35 cellular contexts compared by ENCODE assay signal in genomic region chr2:88303865-88304264, GRCh38.
DNase-seq lines count a peak whose midpoint lies in the region; ATAC-seq, FAIRE-seq and TF ChIP-seq lines count a peak whose summit lies in the region.
"Had no signal": no experiment of that assay in that cellular context is flagged by ENCODE, and none has a peak within 500 bp of the region (broad histone marks: within the 10 kb centered on the region; RNA-seq: fewer than 3 reads in every experiment).

No MANE protein-coding gene starts in this region.

- no peak overlapping the region for H2AFZ ChIP-seq in HepG2 (ENCODE audit: low read length)

- TF ChIP-seq EP300 in HepG2 (IDR thresholded peaks at IDR 0.05; ENCODE audit: low read depth in 2 of 2, low read length in 2 of 2) (no peak), HepG2 (CRISPR knock-in tag; IDR thresholded peaks at IDR 0.05; ENCODE audit: borderline replicate concordance) (no peak)

- no peaks in the 10 kb centered on the region for H3K4me1 ChIP-seq in HepG2 (ENCODE audit: insufficient read depth, low read length)
- no peaks in the 10 kb centered on the region for H3K4me1 ChIP-seq in right lobe of liver
- H3K4me1 ChIP-seq in HEK293 (ENCODE audit: control insufficient read depth, insufficient read depth, low read length): no peaks in the 10 kb centered on the region
- H3K4me1 ChIP-seq: A549; BE2C; BLaER1; BLaER1 treated with 17β-estradiol and CSF1 and Interleukin-3, amounts not matched to agents 10 nM and 100 nM; Caco-2 had no signal

- POLR2A ChIA-PET in HepG2 (lab: Yijun Ruan, JAX) (no interaction called here), HEK293 (lab: Yijun Ruan, JAX) (no interaction called here)

- peaks cover 17% of the 10 kb centered on the region for H3K27me3 Mint-ChIP-seq in activated T-cell treated with anti-CD3 and anti-CD28 coated beads, Interleukin-2, amount 50 U/mL, for 72 hours (ENCODE audit: low read depth)

- no TSS peak for BruUV-seq in HepG2 (replicated peaks; lab: Mats Ljungman, UMichigan)

- TF ChIP-seq RAD21 in HepG2 (CRISPR knock-in tag; IDR thresholded peaks at IDR 0.05): no peak

- CTCF ChIA-PET in HepG2 (lab: Yijun Ruan, JAX; ENCODE audit: low intra/inter-chr PET ratio, low total read pairs): interaction anchor here (5.2 kb wide), 1 partner anchor 114 kb away, joined by 111 read pairs; no protein-coding TSS in a partner anchor
- CTCF ChIA-PET in HEK293 (lab: Yijun Ruan, JAX): interaction anchor here (0.6 to 0.9 kb wide), 2 partner anchors 40 to 243 kb away, joined by 3 to 5 read pairs; no protein-coding TSS in a partner anchor

- no peaks in the 10 kb centered on the region; a peak in 1 of 5 replicates for H3K27me3 ChIP-seq in HepG2 (ENCODE audit: control insufficient read depth in 1 of 2, insufficient read depth in 2 of 2, low read length in 2 of 2)
- no peaks in the 10 kb centered on the region for H3K27me3 ChIP-seq in right lobe of liver
- H3K27me3 ChIP-seq: BE2C; BLaER1; BLaER1 treated with 17β-estradiol and CSF1 and Interleukin-3, amounts not matched to agents 10 nM and 100 nM had no signal

- H3K4me3 ChIP-seq in HepG2 (replicated peaks in 1 of 3; ENCODE audit: insufficient read depth in 1 of 3, low read depth in 2 of 3, low read length in 3 of 3) (no peak overlapping the region), right lobe of liver (no peak overlapping the region), HEK293 (ENCODE audit: low read depth, low read length) (no peak overlapping the region)
- H3K4me3 ChIP-seq: A549; BLaER1; BLaER1 treated with 17β-estradiol and CSF1 and Interleukin-3, amounts not matched to agents 10 nM and 100 nM had no signal

- H3K9ac ChIP-seq in HepG2 (ENCODE audit: insufficient read depth, low read depth, low read length): no peak overlapping the region
- H3K9ac ChIP-seq: BLaER1; BLaER1 treated with 17β-estradiol and CSF1 and Interleukin-3, amounts not matched to agents 10 nM and 100 nM had no signal

- peaks cover 0 to 2% of the 10 kb centered on the region in 2 donors for H3K36me3 Mint-ChIP-seq in activated T-cell treated with anti-CD3 and anti-CD28 coated beads, Interleukin-2, amount 50 U/mL, for 72 hours (ENCODE audit: insufficient read depth in 2 of 2)
- H3K36me3 Mint-ChIP-seq: CD14-positive monocyte; CD4-positive, alpha-beta memory T cell; CD4-positive, CD25-positive, alpha-beta regulatory T cell; CD8-positive, alpha-beta memory T cell; CD8-positive, alpha-beta T cell had no signal

- peaks cover 2 to 3% of the 10 kb centered on the region in 2 donors for H3K9me3 Mint-ChIP-seq in activated T-cell treated with anti-CD3 and anti-CD28 coated beads, Interleukin-2, amount 50 U/mL, for 72 hours

- no peaks in the 10 kb centered on the region for H4K20me1 ChIP-seq in HepG2 (ENCODE audit: insufficient read depth, low read length)
- H4K20me1 ChIP-seq: BLaER1; BLaER1 treated with 17β-estradiol and CSF1 and Interleukin-3, amounts not matched to agents 10 nM and 100 nM had no signal

- no peak for FAIRE-seq in HepG2 (lab: Jason Lieb, UNC)
- FAIRE-seq: A204.1, A549, D721Med had no signal

- H3K4me1 Mint-ChIP-seq in activated T-cell treated with anti-CD3 and anti-CD28 coated beads, Interleukin-2, amount 50 U/mL, for 72 hours (ENCODE audit: low read depth): no peaks in the 10 kb centered on the region
- H3K4me1 Mint-ChIP-seq: B cell; CD14-positive monocyte; CD4-positive, alpha-beta memory T cell; CD4-positive, CD25-positive, alpha-beta regulatory T cell; CD8-positive, alpha-beta memory T cell had no signal

- H3K27ac ChIP-seq in HepG2 (ENCODE audit: extremely low read length, insufficient read depth, low read length): no peak overlapping the region
- H3K27ac ChIP-seq in right lobe of liver: no peak overlapping the region
- no peak overlapping the region for H3K27ac ChIP-seq in HEK293 (ENCODE audit: extremely low read depth, low read depth, low read length)
- H3K27ac ChIP-seq: 22Rv1; A549; BLaER1; BLaER1 treated with 17β-estradiol and CSF1 and Interleukin-3, amounts not matched to agents 10 nM and 100 nM; C4-2B had no signal

- H3K79me2 ChIP-seq in HepG2 (ENCODE audit: insufficient read depth, low read length): no peaks in the 10 kb centered on the region

- in situ Hi-C loops in HepG2 (cut with HindIII; ENCODE audit: extremely low pct_ligation_motif_present, low pct_unique_long_range_greater_than_20kb): no loop called here

- TF ChIP-seq POLR2A in HepG2 (IDR thresholded peaks at IDR 0.05; ENCODE audit: insufficient read depth in 1 of 2, low read depth in 2 of 2, low read length in 2 of 2) (no peak), right lobe of liver (IDR thresholded peaks at IDR 0.05) (no peak)

- ATAC-seq in activated T-cell treated with anti-CD3 and anti-CD28 coated beads, Interleukin-2, amount 50 U/mL, for 72 hours (replicated peaks in 1 of 2): no peak
- no peak for ATAC-seq in HepG2
- ATAC-seq in right lobe of liver: no peak
- ATAC-seq: A549; CD8-positive, alpha-beta T cell had no signal

- no peak for DNase-seq in activated T-cell treated with anti-CD3 and anti-CD28 coated beads, Interleukin-2, amount 50 U/mL, for 72 hours
- no peak for DNase-seq in activated T-cell treated with anti-CD3 and anti-CD28 coated beads, Interleukin-2, amount 50 U/mL, for 1 hour
- DNase-seq in HepG2 (ENCODE audit: low spot score): no peak
- DNase-seq in right lobe of liver: no peak
- DNase-seq in occipital lobe (lab: John Stamatoyannopoulos, UW): no peak
- DNase-seq: 8988T; ACHN; AML-193; BE2C; C1 segment of cervical spinal cord; Caco-2; Calu3; CD4-positive, alpha-beta memory T cell; CD4-positive, alpha-beta T cell; CD4-positive, CD25-positive, alpha-beta regulatory T cell; CD8-positive, alpha-beta memory T cell; CD8-positive, alpha-beta T cell; COR-L47; DMS 273 treated with DMSO at 0.1 percent for 48 hours; DMS153; DMS53; DMS79; DMS79 treated with DMSO at 0.1 percent for 48 hours; DND-41; EL had no signal

- H3K27ac Mint-ChIP-seq in activated T-cell treated with anti-CD3 and anti-CD28 coated beads, Interleukin-2, amount 50 U/mL, for 72 hours: peak overlapping the region; percentile 45
- H3K27ac Mint-ChIP-seq: B cell; CD4-positive, alpha-beta memory T cell; CD4-positive, alpha-beta T cell; CD4-positive, CD25-positive, alpha-beta regulatory T cell; CD8-positive, alpha-beta memory T cell; CD8-positive, alpha-beta T cell had no signal

- H3K9me3 ChIP-seq in HepG2 (ENCODE audit: low read length) (peaks cover 8% of the 10 kb centered on the region; the same call in 1 of the 2 replicates), right lobe of liver (no peaks in the 10 kb centered on the region), HEK293 (ENCODE audit: control insufficient read depth, insufficient read depth, low read depth, low read length) (no peaks in the 10 kb centered on the region; the same call in 1 of the 2 replicates)
- H3K9me3 ChIP-seq: BE2C, Caco-2 had no signal

- intact Hi-C loops in HepG2 (cut with micrococcal nuclease; ENCODE audit: unreplicated experiment): no loop called here
- intact Hi-C loops in right lobe of liver (cut with DNase I): no loop called here

- 46% methylated on average over 3 of the region's 3 CpGs for WGBS in HepG2 (ENCODE audit: low lambda C conversion rate)
- 63% methylated on average over 3 of the region's 3 CpGs for WGBS in right lobe of liver (ENCODE audit: insufficient coverage, low coverage, low lambda C conversion rate, missing lambda C conversion rate)

- TF ChIP-seq CTCF in HepG2 (CRISPR knock-in tag; IDR thresholded peaks at IDR 0.05) (no peak), right lobe of liver (IDR thresholded peaks at IDR 0.05) (no peak), HEK293 (tag by site-specific recombination; IDR thresholded peaks at IDR 0.05) (no peak)

- no peak overlapping the region for H3K4me2 ChIP-seq in HepG2 (ENCODE audit: low read depth, low read length)
- H3K4me2 ChIP-seq: A549; BLaER1; BLaER1 treated with 17β-estradiol and CSF1 and Interleukin-3, amounts not matched to agents 10 nM and 100 nM had no signal

- H3K36me3 ChIP-seq in HepG2 (replicated peaks in 1 of 2; ENCODE audit: control insufficient read depth in 1 of 2, insufficient read depth in 2 of 2, low read length in 2 of 2) (no peaks in the 10 kb centered on the region), right lobe of liver (no peaks in the 10 kb centered on the region), HEK293 (ENCODE audit: control insufficient read depth in 2 of 2, insufficient read depth in 1 of 2, low read length in 2 of 2) (no peaks in the 10 kb centered on the region)
- H3K36me3 ChIP-seq: BE2C; BLaER1; BLaER1 treated with 17β-estradiol and CSF1 and Interleukin-3, amounts not matched to agents 10 nM and 100 nM had no signal

- no peak overlapping the region for H3K4me3 Mint-ChIP-seq in activated T-cell treated with anti-CD3 and anti-CD28 coated beads, Interleukin-2, amount 50 U/mL, for 72 hours
- H3K4me3 Mint-ChIP-seq: B cell; CD14-positive monocyte; CD4-positive, alpha-beta memory T cell; CD4-positive, alpha-beta T cell; CD4-positive, CD25-positive, alpha-beta regulatory T cell; CD8-positive, alpha-beta memory T cell; CD8-positive, alpha-beta T cell had no signal

TF ChIP-seq in HepG2, 621 proteins besides CTCF, POLR2A, EP300 and RAD21:
- no peak for TF ChIP-seq ZNF570 (CRISPR knock-in tag; IDR thresholded peaks at IDR 0.05; ENCODE audit: borderline replicate concordance)
- TF ChIP-seq ATAD3A (CRISPR knock-in tag; IDR thresholded peaks at IDR 0.05): no peak
- no peak for TF ChIP-seq ZNF230 (CRISPR knock-in tag; IDR thresholded peaks at IDR 0.05)
- peak; percentile 97 for TF ChIP-seq HNRNPK (IDR thresholded peaks at IDR 0.05; ENCODE audit: low read depth, low read length, poor library complexity, severe bottlenecking)
- no peak for TF ChIP-seq NAIF1 (CRISPR knock-in tag; IDR thresholded peaks at IDR 0.05; ENCODE audit: borderline replicate concordance)

TF ChIP-seq in HEK293, 187 proteins besides CTCF, POLR2A, EP300 and RAD21:
- no peak for TF ChIP-seq MYNN (tag by site-specific recombination; IDR thresholded peaks at IDR 0.05; ENCODE audit: borderline replicate concordance)
- peak; percentile 55 for TF ChIP-seq ZNF366 (tag by site-specific recombination; conservative IDR thresholded peaks at IDR 0.05)
